ENCODE assay signal across 25 cellular contexts in the genomic region with DNA sequence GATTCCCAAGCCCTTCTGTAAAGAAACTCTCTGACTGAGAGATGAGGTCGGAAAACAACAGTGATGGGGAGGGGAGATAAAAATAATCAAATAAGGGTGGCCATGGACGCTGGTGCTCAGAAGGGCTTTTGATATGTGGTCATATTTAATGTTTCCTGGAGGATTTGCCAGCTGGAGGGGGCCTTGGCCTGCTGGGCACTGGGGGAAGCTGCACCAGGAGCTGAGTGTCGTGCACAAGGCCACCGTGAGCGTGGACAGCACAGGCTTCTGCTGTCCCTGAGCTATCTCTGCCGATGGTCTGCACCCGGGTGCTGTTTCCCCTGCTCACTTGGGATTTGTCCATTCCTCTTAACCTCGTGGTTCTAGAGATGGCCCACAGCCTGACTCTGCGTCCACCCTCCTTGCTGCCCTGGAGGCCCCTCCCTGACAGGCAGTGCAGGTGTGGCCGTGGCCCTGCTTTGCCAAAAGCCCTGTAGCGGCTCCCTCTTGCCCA. TPM values are rescaled to one million over a fixed set of nuclear protein-coding genes. Genes with fewer than 3 reads are reported as not detected.
DNase-seq lines count a peak whose midpoint lies in the region; ATAC-seq and TF ChIP-seq lines count a peak whose summit lies in the region.
"Had no signal": no experiment of that assay in that cellular context is flagged by ENCODE, and none has a peak within 500 bp of the region (broad histone marks: within the 10 kb centered on the region; RNA-seq: fewer than 3 reads in every experiment).

No MANE protein-coding gene starts in this region.

- no peak overlapping the region for H3K4me2 ChIP-seq in parathyroid adenoma (ENCODE audit: low read length)

- H3K4me1 ChIP-seq in heart right ventricle, result peaks cover 37 to 96% (median 79%) of the 10 kb centered on the region in 9 donors
- peaks cover 0 to 98% (median 29%) of the 10 kb centered on the region in 3 donors for H3K4me1 ChIP-seq in gastroesophageal sphincter
- H3K4me1 ChIP-seq in parathyroid adenoma, result peaks cover 11% of the 10 kb centered on the region
- peaks cover 28% of the 10 kb centered on the region for H3K4me1 ChIP-seq in vagina
- H3K4me1 ChIP-seq in suprapubic skin, result peaks cover 16% of the 10 kb centered on the region

- peak in 1 of 8 donors; percentile 31 for ATAC-seq in heart right ventricle
- ATAC-seq in gastroesophageal sphincter, result no peak
- no peak for ATAC-seq in GM18868 (IDR thresholded peaks at IDR 0.05; ENCODE audit: unreplicated experiment)
- ATAC-seq: activated CD4-positive, CD25-positive, alpha-beta regulatory T cell treated with anti-CD3 and anti-CD28 coated beads, Interleukin-2, amount 50 U/mL, for 24 hours; effector memory CD8-positive, alpha-beta T cell; stimulated activated naive CD8-positive, alpha-beta T cell treated with anti-CD3 and anti-CD28 coated beads, Interleukin-15, Interleukin-2, amounts not matched to agents 100 U/mL and 50 U/mL, for 24 hours had no signal

- intact Hi-C loops in heart right ventricle (cut with DNase I), result no loop called here
- intact Hi-C loops in cardiac septum (cut with DNase I), result no loop called here
- intact Hi-C loops in vagina (cut with DNase I), result no loop called here

- TF ChIP-seq EP300 in gastroesophageal sphincter (IDR thresholded peaks at IDR 0.05), result no peak
- no peak for TF ChIP-seq EP300 in suprapubic skin (IDR thresholded peaks at IDR 0.05)

- H3K27me3 ChIP-seq in heart right ventricle (no peaks in the 10 kb centered on the region), gastroesophageal sphincter (no peaks in the 10 kb centered on the region), parathyroid adenoma (ENCODE audit: control insufficient read depth, insufficient read depth, low read length) (no peaks in the 10 kb centered on the region), vagina (no peaks in the 10 kb centered on the region), suprapubic skin (no peaks in the 10 kb centered on the region)

- TF ChIP-seq CTCF in heart right ventricle (IDR thresholded peaks at IDR 0.05) (no peak), gastroesophageal sphincter (IDR thresholded peaks at IDR 0.05) (no peak), parathyroid adenoma (IDR thresholded peaks at IDR 0.05) (no peak), vagina (IDR thresholded peaks at IDR 0.05) (no peak), suprapubic skin (IDR thresholded peaks at IDR 0.05) (no peak)

- WGBS in heart right ventricle, 2 donors, result 43 to 50% methylated on average over 11 of the region's 11 CpGs
- 34 to 45% methylated on average over 6 to 8 of the region's 11 CpGs for WGBS in gastroesophageal sphincter (ENCODE audit: low coverage in 1 of 2), 2 donors
- 79% methylated on average over 9 of the region's 11 CpGs for WGBS in suprapubic skin

- H2AFZ ChIP-seq in parathyroid adenoma, result peak overlapping the region; percentile 58

- no peaks in the 10 kb centered on the region for H3K9me3 ChIP-seq in heart right ventricle
- H3K9me3 ChIP-seq in gastroesophageal sphincter, result no peaks in the 10 kb centered on the region
- no peaks in the 10 kb centered on the region for H3K9me3 ChIP-seq in parathyroid adenoma (ENCODE audit: control insufficient read depth, low read length)
- no peaks in the 10 kb centered on the region for H3K9me3 ChIP-seq in vagina
- H3K9me3 ChIP-seq in suprapubic skin, result no peaks in the 10 kb centered on the region

- peak overlapping the region in 1 of 10 donors; percentile 5 for H3K4me3 ChIP-seq in heart right ventricle
- no peak overlapping the region for H3K4me3 ChIP-seq in gastroesophageal sphincter
- H3K4me3 ChIP-seq in parathyroid adenoma (ENCODE audit: low read depth, low read length), result no peak overlapping the region
- H3K4me3 ChIP-seq in vagina, result no peak overlapping the region
- no peak overlapping the region for H3K4me3 ChIP-seq in suprapubic skin
- H3K4me3 ChIP-seq: coronary artery had no signal

- TF ChIP-seq POLR2A in gastroesophageal sphincter (IDR thresholded peaks at IDR 0.05) (no peak), vagina (IDR thresholded peaks at IDR 0.05) (no peak), suprapubic skin (IDR thresholded peaks at IDR 0.05) (no peak)

- no peak overlapping the region for H3K9ac ChIP-seq in parathyroid adenoma

- peak overlapping the region in 8 of 10 donors; percentile 1 to 99 (median 52) for H3K27ac ChIP-seq in heart right ventricle
- H3K27ac ChIP-seq in gastroesophageal sphincter, result peak overlapping the region in 3 of 4 donors; percentile 48 to 55 (median 51)
- H3K27ac ChIP-seq in parathyroid adenoma, result no peak overlapping the region
- peak overlapping the region; percentile 13 for H3K27ac ChIP-seq in vagina
- H3K27ac ChIP-seq in suprapubic skin, result no peak overlapping the region

- DNase-seq in heart right ventricle (no peak), cardiac septum (ENCODE audit: low spot score) (no peak), vagina (ENCODE audit: extremely low spot score in 2 of 2) (no peak), NCI-H2107 (lab: John Stamatoyannopoulos, UW) (no peak), suprapubic skin (ENCODE audit: low spot score in 2 of 2) (no peak)
- DNase-seq: activated CD4-positive, alpha-beta memory T cell treated with anti-CD3 and anti-CD28 coated beads, Interleukin-2, amount 10 ng/mL, durations not matched to agents 7 days and 5 days; activated CD8-positive, alpha-beta memory T cell treated with anti-CD3 and anti-CD28 coated beads, Interleukin-2, amount 50 U/mL, for 48 hours; activated naive CD4-positive, alpha-beta T cell treated with anti-CD3 and anti-CD28 coated beads, Interleukin-2, amount 10 ng/mL, durations not matched to agents 7 days and 5 days; amniotic stem cell; DMS79; effector memory CD8-positive, alpha-beta T cell; foreskin melanocyte; GF-D8; H9; islet precursor cell; NCI-H1105 treated with DMSO at 0.1 percent for 48 hours; NCI-H1930; NCI-H2227 treated with DMSO at 0.1 percent for 48 hours; NCI-H526 treated with DMSO at 0.1 percent for 48 hours; stimulated activated naive CD8-positive, alpha-beta T cell treated with anti-CD3 and anti-CD28 coated beads, Interleukin-15, Interleukin-2, amounts not matched to agents 100 U/mL and 50 U/mL, for 24 hours had no signal

- H3K36me3 ChIP-seq in heart right ventricle (peaks cover 0 to 40% (median 0%) of the 10 kb centered on the region in 9 donors), gastroesophageal sphincter (peaks cover 0 to 5% of the 10 kb centered on the region in 2 donors), parathyroid adenoma (ENCODE audit: control insufficient read depth, insufficient read depth, low read length) (no peaks in the 10 kb centered on the region), vagina (no peaks in the 10 kb centered on the region), suprapubic skin (peaks cover 3% of the 10 kb centered on the region)

- no peaks in the 10 kb centered on the region for H3K79me2 ChIP-seq in parathyroid adenoma

RNA-seq across cellular contexts. Expression of gene NEURL1B, which starts 24.0 kb away (rescaled TPM):
- total RNA-seq in heart right ventricle (10 to 100 TPM; 14.4 to 45.8 (median 21.6) TPM), cardiac septum (19.7 TPM), gastroesophageal sphincter (10 to 100 TPM; 21.7 to 59.9 (median 41.5) TPM), vagina (30.9 TPM), suprapubic skin (10 to 100 TPM; 18.5 to 40.9 (median 30.4) TPM)
- polyA plus RNA-seq in heart right ventricle, result 10 to 100 TPM; 16.7 to 29.1 TPM

Comparison
In these comparisons a context has a peak if more than half of its experiments do, and no peak if none do; other contexts are left out.
1. H3K27ac ChIP-seq: peak in heart right ventricle (8 of 10), gastroesophageal sphincter (3 of 4) and vagina (single experiment); none in parathyroid adenoma (single experiment) and suprapubic skin (single experiment).